20 cellular contexts compared by ENCODE assay signal in genomic region chr15:96124436-96124835, GRCh38.
"Had no signal": no experiment of that assay in that cellular context is flagged by ENCODE, and none has a peak within 500 bp of the region (broad histone marks: within the 10 kb centered on the region; RNA-seq: fewer than 3 reads in every experiment).

No MANE protein-coding gene starts in this region.

- H3K9me3 Mint-ChIP-seq: natural killer cell treated with Interleukin-12 subunit alpha and Interleukin-12 subunit beta and Interleukin-15 and Interleukin-18, amount 100 ng/mL, for 72 hours had no signal

- H3K9me3 ChIP-seq: gastrocnemius medialis, heart right ventricle, neutrophil, sigmoid colon, suprapubic skin, tibial artery had no signal

- H3K36me3 Mint-ChIP-seq: natural killer cell treated with Interleukin-12 subunit alpha and Interleukin-12 subunit beta and Interleukin-15 and Interleukin-18, amount 100 ng/mL, for 72 hours had no signal

- H3K27ac ChIP-seq: dorsolateral prefrontal cortex, gastrocnemius medialis, heart right ventricle, neutrophil, sigmoid colon, skin epidermis, suprapubic skin, tibial artery had no signal

- DNase-seq: central memory CD4-positive, alpha-beta T cell; cortex of kidney; dorsolateral prefrontal cortex; effector memory CD4-positive, alpha-beta T cell; gastrocnemius medialis; heart right ventricle; islet precursor cell; midbrain; posterior cingulate gyrus; sigmoid colon; stimulated activated CD4-positive, alpha-beta T cell treated with anti-CD3 and anti-CD28 coated beads, Interleukin-2, amount 100 ng/mL, for 24 hours; stimulated activated CD4-positive, alpha-beta T cell treated with anti-CD3 and anti-CD28 coated beads, Interleukin-4, amount 100 ng/mL, for 4 hours; stimulated activated naive CD4-positive, alpha-beta T cell; tibial artery had no signal

- H3K36me3 ChIP-seq: gastrocnemius medialis, heart right ventricle, neutrophil, sigmoid colon, suprapubic skin, tibial artery had no signal

- H3K4me3 ChIP-seq: dorsolateral prefrontal cortex, gastrocnemius medialis, heart right ventricle, sigmoid colon, skin epidermis, suprapubic skin, tibial artery had no signal

- FAIRE-seq: endometrium had no signal

- ATAC-seq: gastrocnemius medialis, heart right ventricle, left lobe of liver had no signal

- H3K27ac Mint-ChIP-seq: natural killer cell treated with Interleukin-12 subunit alpha and Interleukin-12 subunit beta and Interleukin-15 and Interleukin-18, amount 100 ng/mL, for 72 hours had no signal

- H3K4me3 Mint-ChIP-seq: natural killer cell treated with Interleukin-12 subunit alpha and Interleukin-12 subunit beta and Interleukin-15 and Interleukin-18, amount 100 ng/mL, for 72 hours had no signal

- H3K4me1 ChIP-seq: heart right ventricle, sigmoid colon, suprapubic skin had no signal

- H3K27me3 ChIP-seq: gastrocnemius medialis, heart right ventricle, neutrophil, sigmoid colon, suprapubic skin, tibial artery had no signal
